Comparison of ENCODE assay signal across 11 cellular contexts in genomic region chr10:99775850-99776249, GRCh38. TPM values are rescaled to one million over a fixed set of nuclear protein-coding genes. Genes with fewer than 3 reads are reported as not detected.
DNase-seq lines count a peak whose midpoint lies in the region; ATAC-seq and TF ChIP-seq lines count a peak whose summit lies in the region.
"Had no signal": no experiment of that assay in that cellular context is flagged by ENCODE, and none has a peak within 500 bp of the region (broad histone marks: within the 10 kb centered on the region; RNA-seq: fewer than 3 reads in every experiment).

No MANE protein-coding gene starts in this region.

- H3K27me3 ChIP-seq in SJCRH30, result no peaks in the 10 kb centered on the region
- H3K27me3 ChIP-seq: esophagus muscularis mucosa, upper lobe of left lung had no signal

- H3K9me3 ChIP-seq in SJCRH30 (replicated peaks), result no peaks in the 10 kb centered on the region
- H3K9me3 ChIP-seq: esophagus muscularis mucosa, upper lobe of left lung had no signal

- DNase-seq in AG09319 (ENCODE audit: extremely low read depth, low read depth), result peak; percentile 68
- peak; percentile 13 for DNase-seq in MV-4-11 (lab: John Stamatoyannopoulos, UW)
- DNase-seq in cardiac fibroblast (ENCODE audit: low read depth in 2 of 2), result peak; percentile 75 to 89
- DNase-seq in lung microvascular endothelial cell (ENCODE audit: low read depth in 2 of 2), result peak; percentile 77 to 85
- DNase-seq in Kasumi-1 (lab: John Stamatoyannopoulos, UW), result no peak
- no peak for DNase-seq in stimulated activated CD4-positive, alpha-beta T cell treated with anti-CD3 and anti-CD28 coated beads, Interleukin-12 subunit alpha, Interleukin-12 subunit beta, amount 100 ng/mL, for 4 hours
- no peak for DNase-seq in SJCRH30
- DNase-seq: DMS79 treated with DMSO at 0.1 percent for 48 hours, upper lobe of left lung had no signal

- no peak for ATAC-seq in HG03460 (IDR thresholded peaks at IDR 0.05; ENCODE audit: unreplicated experiment)

- H3K4me1 ChIP-seq in SJCRH30, result no peaks in the 10 kb centered on the region

- no peak overlapping the region for H3K27ac ChIP-seq in SJCRH30
- H3K27ac ChIP-seq: esophagus muscularis mucosa, upper lobe of left lung had no signal

- H3K36me3 ChIP-seq in SJCRH30, result no peaks in the 10 kb centered on the region
- H3K36me3 ChIP-seq: esophagus muscularis mucosa, upper lobe of left lung had no signal

- TF ChIP-seq CTCF in AG09319 (IDR thresholded peaks at IDR 0.05; ENCODE audit: low read depth, low read length) (no peak), cardiac fibroblast (IDR thresholded peaks at IDR 0.05; ENCODE audit: low read depth, low read length) (no peak)

- H3K4me3 ChIP-seq in cardiac fibroblast (replicated peaks in 1 of 2; ENCODE audit: low read depth in 2 of 2, low read length in 2 of 2), result no peak overlapping the region
- no peak overlapping the region for H3K4me3 ChIP-seq in SJCRH30
- H3K4me3 ChIP-seq: esophagus muscularis mucosa, upper lobe of left lung had no signal

RNA-seq across cellular contexts. Expression of gene ABCC2, which starts 6.6 kb away (rescaled TPM):
- 0.44 and 0.60 TPM in 2 replicates for total RNA-seq in lung microvascular endothelial cell
- 0.08 and 0.24 TPM in 2 replicates for total RNA-seq in SJCRH30 (2014; rRNA removed; shearing (Covaris generic))

RNA-seq across cellular contexts. Expression of gene CUTC, which starts 43.8 kb away (rescaled TPM):
- 12.9 and 21.6 TPM in 2 replicates for total RNA-seq in lung microvascular endothelial cell
- total RNA-seq in SJCRH30 (2014; rRNA removed; shearing (Covaris generic)), result 15.5 and 18.3 TPM in 2 replicates

RNA-seq across cellular contexts. Expression of gene COX15, which starts 43.9 kb away (rescaled TPM):
- total RNA-seq in lung microvascular endothelial cell, result 25.0 and 30.7 TPM in 2 replicates
- 46.6 and 49.9 TPM in 2 replicates for total RNA-seq in SJCRH30 (2014; rRNA removed; shearing (Covaris generic))

Comparison
In these comparisons a context has a peak if more than half of its experiments do, and no peak if none do; other contexts are left out.
1. DNase-seq: peak in AG09319 (single experiment), MV-4-11 (single experiment), cardiac fibroblast (2 of 2) and lung microvascular endothelial cell (2 of 2); none in Kasumi-1 (0 of 2), stimulated activated CD4-positive, alpha-beta T cell treated with anti-CD3 and anti-CD28 coated beads, Interleukin-12 subunit alpha, Interleukin-12 subunit beta, amount 100 ng/mL, for 4 hours (single experiment) and SJCRH30 (0 of 2).